1 cellular context compared by ENCODE assay signal in the genomic region with DNA sequence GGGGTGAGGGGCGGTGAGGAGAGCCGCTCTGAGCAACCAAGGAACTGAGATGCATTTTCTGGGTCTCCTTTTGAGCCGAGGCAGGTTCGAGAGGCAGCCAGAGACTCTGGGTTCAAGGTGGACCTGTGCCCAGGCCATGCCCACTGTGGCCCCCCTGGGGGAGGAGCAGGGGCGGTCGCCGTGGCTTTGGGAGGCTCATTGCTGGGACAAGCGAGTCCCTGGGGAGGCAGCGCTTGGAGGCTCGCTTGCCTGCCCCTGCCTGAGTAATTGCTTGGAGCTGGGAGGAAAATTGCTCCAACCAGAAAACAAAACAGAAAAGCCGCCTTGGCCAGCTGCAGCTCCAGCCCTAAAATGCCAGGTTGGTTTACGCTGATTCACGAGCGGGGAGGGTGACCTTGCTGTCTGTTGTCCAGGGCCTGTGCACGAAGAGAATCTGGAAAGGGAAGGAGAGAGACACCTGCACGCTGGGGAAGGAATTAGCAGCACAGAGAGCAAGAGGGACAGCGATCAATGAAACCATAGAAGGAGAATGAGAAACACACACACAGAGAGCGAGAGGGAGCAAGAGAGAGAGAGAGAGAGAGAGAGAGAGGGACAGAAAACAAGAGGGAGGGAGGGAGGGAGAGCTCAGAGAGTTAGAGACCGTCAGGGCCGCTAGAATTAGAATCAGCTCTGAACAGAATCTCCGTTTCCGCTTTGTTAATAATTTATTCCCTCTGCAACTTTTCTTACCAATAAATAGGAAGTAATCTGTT.
TF ChIP-seq lines count a peak whose summit lies in the region.

No MANE protein-coding gene starts in this region.

TF ChIP-seq in neural cell, 6 proteins besides CTCF, POLR2A, EP300 and RAD21 (continued from another document):
- TF ChIP-seq REST (IDR thresholded peaks at IDR 0.05; ENCODE audit: borderline replicate concordance) (no peak), POLR2AphosphoS5 (IDR thresholded peaks at IDR 0.05) (no peak)
